Comparison of ENCODE assay signal across 19 cellular contexts in the genomic region with DNA sequence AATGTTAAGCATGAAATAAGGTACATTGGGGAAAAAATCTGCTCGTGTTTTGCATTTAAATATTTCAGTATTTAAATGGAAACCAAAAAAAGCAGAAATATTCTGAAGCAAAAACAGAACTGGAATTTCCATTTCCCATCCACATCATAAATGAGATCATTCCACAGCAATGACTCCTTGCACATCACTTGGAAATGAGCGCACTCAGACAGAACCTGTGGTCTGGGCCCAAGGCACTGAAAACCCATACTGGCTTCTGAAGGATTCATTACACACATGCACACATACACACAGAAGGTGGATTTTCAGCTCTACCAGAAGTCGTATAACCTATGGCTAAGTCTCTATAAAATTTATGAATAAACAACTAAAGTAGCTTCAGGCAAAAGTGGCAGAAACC.
DNase-seq lines count a peak whose midpoint lies in the region; ATAC-seq, FAIRE-seq and TF ChIP-seq lines count a peak whose summit lies in the region.
"Had no signal": no experiment of that assay in that cellular context is flagged by ENCODE, and none has a peak within 500 bp of the region (broad histone marks: within the 10 kb centered on the region; RNA-seq: fewer than 3 reads in every experiment).

No MANE protein-coding gene starts in this region.

- H3K36me3 ChIP-seq in IMR-90 (ENCODE audit: control insufficient read depth, insufficient read depth, low read length) = no peaks in the 10 kb centered on the region

- no peak overlapping the region for H4K91ac ChIP-seq in IMR-90 (ENCODE audit: insufficient read depth, low read depth, low read length)

- no peak overlapping the region for H3K23ac ChIP-seq in IMR-90 (ENCODE audit: low read depth, low read length)

- H2BK5ac ChIP-seq in IMR-90 (ENCODE audit: low read depth, low read length, poor library complexity, severe bottlenecking) = no peak overlapping the region

- dilution Hi-C loops in IMR-90 (cut with HindIII; ENCODE audit: low sequenced_read_pairs, unreplicated experiment) = no loop called here

- peaks cover 3% of the 10 kb centered on the region; the same call in 1 of the 2 replicates for H3K4me1 ChIP-seq in IMR-90 (ENCODE audit: control insufficient read depth, insufficient read depth, low read length)
- H3K4me1 ChIP-seq: body of pancreas had no signal

- H3K9ac ChIP-seq in IMR-90 (ENCODE audit: low read depth, low read length) = no peak overlapping the region

- peak; percentile 72 for ATAC-seq in IMR-90 (ENCODE audit: low read depth)
- ATAC-seq in GM21381 (IDR thresholded peaks at IDR 0.05; ENCODE audit: unreplicated experiment) = no peak
- no peak for ATAC-seq in HG03565 (IDR thresholded peaks at IDR 0.05; ENCODE audit: unreplicated experiment)
- ATAC-seq: activated T-cell treated with anti-CD3 and anti-CD28 coated beads, Interleukin-2, amount 50 U/mL, for 72 hours; body of pancreas; natural killer cell had no signal

- DNase-seq in AG20443 (ENCODE audit: low spot score) = peak; percentile 72
- DNase-seq in IMR-90 = peak; percentile 79
- peak; percentile 41 for DNase-seq in amniotic epithelial cell (ENCODE audit: low read depth)
- DNase-seq in iris pigment epithelial cell (ENCODE audit: low read depth) = peak; percentile 72
- DNase-seq in GM12892 (ENCODE audit: insufficient read length) = no peak
- DNase-seq in SK-N-DZ (ENCODE audit: low spot score) = no peak
- DNase-seq: activated CD4-positive, alpha-beta T cell treated with anti-CD3 and anti-CD28 coated beads, Interleukin-2, amount 10 ng/mL, durations not matched to agents 24 days and 14 days; activated T-cell treated with anti-CD3 and anti-CD28 coated beads, Interleukin-2, amount 50 U/mL, for 72 hours; body of pancreas; effector memory CD4-positive, alpha-beta T cell; GF-D8; GOT3; Kasumi-1; left colon; natural killer cell; NCI-H2107; stimulated activated naive CD4-positive, alpha-beta T cell had no signal

- no peak overlapping the region for H3K18ac ChIP-seq in IMR-90 (ENCODE audit: low read depth, low read length)

- intact Hi-C loops in IMR-90 (cut with micrococcal nuclease) = no loop called here

- H3K4me2 ChIP-seq in IMR-90 (ENCODE audit: low read depth, low read length) = no peak overlapping the region

- no peak overlapping the region for H4K8ac ChIP-seq in IMR-90 (ENCODE audit: low read depth in 2 of 2, low read length in 2 of 2)

- WGBS in IMR-90 (ENCODE audit: extremely low coverage in 2 of 2, insufficient read length in 1 of 2), 2 experiments = no CpG with 5 or more reads among the region's 3 CpGs

- in situ Hi-C loops in IMR-90 (cut with MboI; ENCODE audit: low sequenced_read_pairs) = no loop called here

- no peak overlapping the region for H2AK9ac ChIP-seq in IMR-90 (replicated peaks; ENCODE audit: low read depth, low read length, poor library complexity)

- no peaks in the 10 kb centered on the region for H3K9me3 ChIP-seq in IMR-90 (ENCODE audit: control insufficient read depth, insufficient read depth, low read length)
- H3K9me3 ChIP-seq: body of pancreas had no signal

- H3K27ac ChIP-seq in IMR-90 (ENCODE audit: insufficient read depth, low read length) = no peak overlapping the region
- H3K27ac ChIP-seq: body of pancreas had no signal

- POLR2A ChIA-PET in IMR-90 (lab: Charles Lee; ENCODE audit: unreplicated experiment) = no interaction called here

- no peak overlapping the region for H4K5ac ChIP-seq in IMR-90 (ENCODE audit: low read depth, low read length)

- no peak overlapping the region for H2BK15ac ChIP-seq in IMR-90 (ENCODE audit: low read depth, low read length)

- H3K79me1 ChIP-seq in IMR-90 (ENCODE audit: low read depth in 1 of 2, low read length in 2 of 2) = no peaks in the 10 kb centered on the region

- H2AK5ac ChIP-seq in IMR-90 (ENCODE audit: low read depth, low read length) = no peak overlapping the region

- no peaks in the 10 kb centered on the region for H3K27me3 ChIP-seq in IMR-90 (ENCODE audit: control insufficient read depth, insufficient read depth, low read length)
- H3K27me3 ChIP-seq: body of pancreas had no signal

- no peak overlapping the region for H3K4ac ChIP-seq in IMR-90 (ENCODE audit: low read depth, low read length)

- FAIRE-seq in GM12892 (lab: Jason Lieb, UNC) = no peak

- TF ChIP-seq CTCF in IMR-90 (conservative IDR thresholded peaks at IDR 0.05; ENCODE audit: low read depth, low read length) = no peak

- H2AFZ ChIP-seq in IMR-90 (replicated peaks; ENCODE audit: low read length, poor library complexity) = no peak overlapping the region

- H4K20me1 ChIP-seq in IMR-90 (ENCODE audit: insufficient read depth, low read length) = no peaks in the 10 kb centered on the region

- no peak overlapping the region for H2BK20ac ChIP-seq in IMR-90 (ENCODE audit: low read depth, low read length)

- CTCF ChIA-PET in IMR-90 (lab: Yijun Ruan, JAX) = no interaction called here

- H3K14ac ChIP-seq in IMR-90 (replicated peaks; ENCODE audit: low read depth, low read length) = no peak overlapping the region

- H3K9me1 ChIP-seq in IMR-90 (ENCODE audit: insufficient read depth, low read length) = peaks cover 2% of the 10 kb centered on the region; the same call in 1 of the 2 replicates

- no peak overlapping the region for H3K56ac ChIP-seq in IMR-90 (ENCODE audit: extremely low read depth, insufficient read depth, low read length)

- TF ChIP-seq POLR2A in IMR-90 (IDR thresholded peaks at IDR 0.05; ENCODE audit: low read depth, low read length) = no peak
- TF ChIP-seq POLR2A in GM12892 (IDR thresholded peaks at IDR 0.05; ENCODE audit: low read depth, low read length) = no peak

- TF ChIP-seq RAD21 in IMR-90 (IDR thresholded peaks at IDR 0.05; ENCODE audit: low read length) = no peak

- no peak overlapping the region for H2BK120ac ChIP-seq in IMR-90 (ENCODE audit: low read depth, low read length)

- H3K4me3 ChIP-seq in IMR-90 (ENCODE audit: insufficient read depth, low read depth, low read length) = no peak overlapping the region
- H3K4me3 ChIP-seq: body of pancreas had no signal

- BruUV-seq in IMR-90 (replicated peaks; lab: Mats Ljungman, UMichigan) = no TSS peak

TF ChIP-seq in IMR-90, 13 proteins besides CTCF, POLR2A, EP300 and RAD21:
- no peak for TF ChIP-seq RFX5 (IDR thresholded peaks at IDR 0.05; ENCODE audit: low read depth, low read length)
- no peak for TF ChIP-seq BHLHE40 (IDR thresholded peaks at IDR 0.05; ENCODE audit: low read depth, low read length)
- TF ChIP-seq ELK1 (IDR thresholded peaks at IDR 0.05; ENCODE audit: borderline replicate concordance, low read depth, low read length) = no peak
- no peak for TF ChIP-seq MXI1 (IDR thresholded peaks at IDR 0.05; ENCODE audit: borderline replicate concordance, low read depth, low read length)
- no peak for TF ChIP-seq NFE2L2 (IDR thresholded peaks at IDR 0.05; ENCODE audit: low read depth, low read length)
- no peak for TF ChIP-seq SMC3 (IDR thresholded peaks at IDR 0.05; ENCODE audit: low read depth, low read length)
- TF ChIP-seq, protein P1, sequence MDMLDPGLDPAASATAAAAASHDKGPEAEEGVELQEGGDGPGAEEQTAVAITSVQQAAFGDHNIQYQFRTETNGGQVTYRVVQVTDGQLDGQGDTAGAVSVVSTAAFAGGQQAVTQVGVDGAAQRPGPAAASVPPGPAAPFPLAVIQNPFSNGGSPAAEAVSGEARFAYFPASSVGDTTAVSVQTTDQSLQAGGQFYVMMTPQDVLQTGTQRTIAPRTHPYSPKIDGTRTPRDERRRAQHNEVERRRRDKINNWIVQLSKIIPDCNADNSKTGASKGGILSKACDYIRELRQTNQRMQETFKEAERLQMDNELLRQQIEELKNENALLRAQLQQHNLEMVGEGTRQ (IDR thresholded peaks at IDR 0.05; ENCODE audit: low read depth, low read length) = no peak
- no peak for TF ChIP-seq CHD1 (IDR thresholded peaks at IDR 0.05; ENCODE audit: low read depth, low read length)
- TF ChIP-seq CEBPB (IDR thresholded peaks at IDR 0.05; ENCODE audit: low read depth, low read length) = no peak
- TF ChIP-seq MAFK (IDR thresholded peaks at IDR 0.05; ENCODE audit: low read depth, low read length) = no peak
- no peak for TF ChIP-seq RCOR1 (IDR thresholded peaks at IDR 0.05; ENCODE audit: insufficient replicate concordance, low read length)
- TF ChIP-seq MAZ (IDR thresholded peaks at IDR 0.05; ENCODE audit: borderline replicate concordance, low read depth, low read length) = no peak
- no peak for TF ChIP-seq FOS (IDR thresholded peaks at IDR 0.05; ENCODE audit: low read depth, low read length)

Comparison
In these comparisons a context has a peak if more than half of its experiments do, and no peak if none do; other contexts are left out.
1. DNase-seq: peak in AG20443 (single experiment), IMR-90 (single experiment), amniotic epithelial cell (single experiment) and iris pigment epithelial cell (single experiment); none in GM12892 (single experiment) and SK-N-DZ (single experiment).